1 cellular context compared by ENCODE assay signal in the genomic region with DNA sequence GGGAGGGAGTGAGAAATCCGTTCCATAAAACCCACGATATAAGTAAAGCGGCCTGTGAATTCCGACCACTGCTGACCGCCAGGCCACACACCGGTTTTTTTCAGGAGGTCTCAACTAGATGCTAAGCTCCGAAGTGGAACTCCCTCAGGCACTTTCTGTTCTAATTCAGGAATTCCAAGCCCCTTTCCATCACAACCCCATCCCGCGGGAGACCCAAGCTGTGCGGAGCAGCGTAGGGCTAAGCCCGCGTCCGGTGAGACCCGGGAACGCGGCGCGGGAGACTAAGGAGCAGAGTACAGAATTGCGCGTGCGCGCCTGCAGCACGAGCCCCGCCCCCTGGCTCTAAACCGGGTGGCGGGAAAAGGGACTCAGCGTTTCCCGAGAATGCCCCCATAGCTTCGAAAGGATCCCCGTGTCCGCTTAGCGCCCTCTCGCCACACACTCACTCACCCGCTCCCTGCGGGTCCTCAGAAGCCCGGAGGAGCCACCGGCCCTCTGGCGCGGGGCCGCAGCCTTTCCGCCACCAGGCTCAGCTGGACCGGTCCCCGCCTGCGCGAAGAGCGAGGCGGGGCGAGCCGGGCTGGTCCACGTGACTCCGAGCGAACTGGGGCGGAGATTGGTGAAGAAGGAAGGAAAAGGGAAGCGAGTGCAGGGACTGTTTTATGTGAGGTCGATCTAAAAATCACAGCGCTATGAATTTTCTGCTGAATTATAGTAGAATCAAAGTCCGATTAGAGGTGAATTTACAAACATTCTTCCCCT.
TF ChIP-seq lines count a peak whose summit lies in the region.

A gene with protein sequence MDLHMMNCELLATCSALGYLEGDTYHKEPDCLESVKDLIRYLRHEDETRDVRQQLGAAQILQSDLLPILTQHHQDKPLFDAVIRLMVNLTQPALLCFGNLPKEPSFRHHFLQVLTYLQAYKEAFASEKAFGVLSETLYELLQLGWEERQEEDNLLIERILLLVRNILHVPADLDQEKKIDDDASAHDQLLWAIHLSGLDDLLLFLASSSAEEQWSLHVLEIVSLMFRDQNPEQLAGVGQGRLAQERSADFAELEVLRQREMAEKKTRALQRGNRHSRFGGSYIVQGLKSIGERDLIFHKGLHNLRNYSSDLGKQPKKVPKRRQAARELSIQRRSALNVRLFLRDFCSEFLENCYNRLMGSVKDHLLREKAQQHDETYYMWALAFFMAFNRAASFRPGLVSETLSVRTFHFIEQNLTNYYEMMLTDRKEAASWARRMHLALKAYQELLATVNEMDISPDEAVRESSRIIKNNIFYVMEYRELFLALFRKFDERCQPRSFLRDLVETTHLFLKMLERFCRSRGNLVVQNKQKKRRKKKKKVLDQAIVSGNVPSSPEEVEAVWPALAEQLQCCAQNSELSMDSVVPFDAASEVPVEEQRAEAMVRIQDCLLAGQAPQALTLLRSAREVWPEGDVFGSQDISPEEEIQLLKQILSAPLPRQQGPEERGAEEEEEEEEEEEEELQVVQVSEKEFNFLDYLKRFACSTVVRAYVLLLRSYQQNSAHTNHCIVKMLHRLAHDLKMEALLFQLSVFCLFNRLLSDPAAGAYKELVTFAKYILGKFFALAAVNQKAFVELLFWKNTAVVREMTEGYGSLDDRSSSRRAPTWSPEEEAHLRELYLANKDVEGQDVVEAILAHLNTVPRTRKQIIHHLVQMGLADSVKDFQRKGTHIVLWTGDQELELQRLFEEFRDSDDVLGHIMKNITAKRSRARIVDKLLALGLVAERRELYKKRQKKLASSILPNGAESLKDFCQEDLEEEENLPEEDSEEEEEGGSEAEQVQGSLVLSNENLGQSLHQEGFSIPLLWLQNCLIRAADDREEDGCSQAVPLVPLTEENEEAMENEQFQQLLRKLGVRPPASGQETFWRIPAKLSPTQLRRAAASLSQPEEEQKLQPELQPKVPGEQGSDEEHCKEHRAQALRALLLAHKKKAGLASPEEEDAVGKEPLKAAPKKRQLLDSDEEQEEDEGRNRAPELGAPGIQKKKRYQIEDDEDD (minus strand): TSS at position 567 of the 762 bp plus-strand sequence. CDS start 15,256 bp downstream, outside the sequence.

TF ChIP-seq in HEK293, 187 proteins besides CTCF, POLR2A, EP300 and RAD21 (continued from another document and continues in another):
- TF ChIP-seq, protein P1, sequence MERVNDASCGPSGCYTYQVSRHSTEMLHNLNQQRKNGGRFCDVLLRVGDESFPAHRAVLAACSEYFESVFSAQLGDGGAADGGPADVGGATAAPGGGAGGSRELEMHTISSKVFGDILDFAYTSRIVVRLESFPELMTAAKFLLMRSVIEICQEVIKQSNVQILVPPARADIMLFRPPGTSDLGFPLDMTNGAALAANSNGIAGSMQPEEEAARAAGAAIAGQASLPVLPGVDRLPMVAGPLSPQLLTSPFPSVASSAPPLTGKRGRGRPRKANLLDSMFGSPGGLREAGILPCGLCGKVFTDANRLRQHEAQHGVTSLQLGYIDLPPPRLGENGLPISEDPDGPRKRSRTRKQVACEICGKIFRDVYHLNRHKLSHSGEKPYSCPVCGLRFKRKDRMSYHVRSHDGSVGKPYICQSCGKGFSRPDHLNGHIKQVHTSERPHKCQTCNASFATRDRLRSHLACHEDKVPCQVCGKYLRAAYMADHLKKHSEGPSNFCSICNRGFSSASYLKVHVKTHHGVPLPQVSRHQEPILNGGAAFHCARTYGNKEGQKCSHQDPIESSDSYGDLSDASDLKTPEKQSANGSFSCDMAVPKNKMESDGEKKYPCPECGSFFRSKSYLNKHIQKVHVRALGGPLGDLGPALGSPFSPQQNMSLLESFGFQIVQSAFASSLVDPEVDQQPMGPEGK (tag by site-specific recombination; IDR thresholded peaks at IDR 0.05): peak; percentile 92
- no peak for TF ChIP-seq ZNF426 (tag by site-specific recombination; IDR thresholded peaks at IDR 0.05)
- TF ChIP-seq ZNF549 (tag by site-specific recombination; IDR thresholded peaks at IDR 0.05): no peak
- TF ChIP-seq ZNF169 (tag by site-specific recombination; IDR thresholded peaks at IDR 0.05): no peak
- TF ChIP-seq ZNF184 (tag by site-specific recombination; IDR thresholded peaks at IDR 0.05): no peak
- TF ChIP-seq, protein P2, sequence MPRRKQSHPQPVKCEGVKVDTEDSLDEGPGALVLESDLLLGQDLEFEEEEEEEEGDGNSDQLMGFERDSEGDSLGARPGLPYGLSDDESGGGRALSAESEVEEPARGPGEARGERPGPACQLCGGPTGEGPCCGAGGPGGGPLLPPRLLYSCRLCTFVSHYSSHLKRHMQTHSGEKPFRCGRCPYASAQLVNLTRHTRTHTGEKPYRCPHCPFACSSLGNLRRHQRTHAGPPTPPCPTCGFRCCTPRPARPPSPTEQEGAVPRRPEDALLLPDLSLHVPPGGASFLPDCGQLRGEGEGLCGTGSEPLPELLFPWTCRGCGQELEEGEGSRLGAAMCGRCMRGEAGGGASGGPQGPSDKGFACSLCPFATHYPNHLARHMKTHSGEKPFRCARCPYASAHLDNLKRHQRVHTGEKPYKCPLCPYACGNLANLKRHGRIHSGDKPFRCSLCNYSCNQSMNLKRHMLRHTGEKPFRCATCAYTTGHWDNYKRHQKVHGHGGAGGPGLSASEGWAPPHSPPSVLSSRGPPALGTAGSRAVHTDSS (tag by site-specific recombination; IDR thresholded peaks at IDR 0.05): no peak
- TF ChIP-seq ZNF624 (tag by site-specific recombination; IDR thresholded peaks at IDR 0.05): no peak
- no peak for TF ChIP-seq ZNF37A (tag by site-specific recombination; IDR thresholded peaks at IDR 0.05)
- TF ChIP-seq, protein P3, sequence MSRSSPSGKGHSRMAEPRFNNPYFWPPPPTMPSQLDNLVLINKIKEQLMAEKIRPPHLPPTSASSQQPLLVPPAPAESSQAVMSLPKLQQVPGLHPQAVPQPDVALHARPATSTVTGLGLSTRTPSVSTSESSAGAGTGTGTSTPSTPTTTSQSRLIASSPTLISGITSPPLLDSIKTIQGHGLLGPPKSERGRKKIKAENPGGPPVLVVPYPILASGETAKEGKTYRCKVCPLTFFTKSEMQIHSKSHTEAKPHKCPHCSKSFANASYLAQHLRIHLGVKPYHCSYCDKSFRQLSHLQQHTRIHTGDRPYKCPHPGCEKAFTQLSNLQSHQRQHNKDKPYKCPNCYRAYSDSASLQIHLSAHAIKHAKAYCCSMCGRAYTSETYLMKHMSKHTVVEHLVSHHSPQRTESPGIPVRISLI (tag by site-specific recombination; IDR thresholded peaks at IDR 0.05): no peak
- no peak for TF ChIP-seq SCRT2 (tag by site-specific recombination; IDR thresholded peaks at IDR 0.05)
- TF ChIP-seq ZNF311 (tag by site-specific recombination; IDR thresholded peaks at IDR 0.05; ENCODE audit: borderline replicate concordance): no peak
- TF ChIP-seq MEIS1 (CRISPR knock-in tag; IDR thresholded peaks at IDR 0.05; ENCODE audit: borderline replicate concordance): no peak
- TF ChIP-seq FEZF1 (tag by site-specific recombination; IDR thresholded peaks at IDR 0.05): no peak
- TF ChIP-seq, protein P4, sequence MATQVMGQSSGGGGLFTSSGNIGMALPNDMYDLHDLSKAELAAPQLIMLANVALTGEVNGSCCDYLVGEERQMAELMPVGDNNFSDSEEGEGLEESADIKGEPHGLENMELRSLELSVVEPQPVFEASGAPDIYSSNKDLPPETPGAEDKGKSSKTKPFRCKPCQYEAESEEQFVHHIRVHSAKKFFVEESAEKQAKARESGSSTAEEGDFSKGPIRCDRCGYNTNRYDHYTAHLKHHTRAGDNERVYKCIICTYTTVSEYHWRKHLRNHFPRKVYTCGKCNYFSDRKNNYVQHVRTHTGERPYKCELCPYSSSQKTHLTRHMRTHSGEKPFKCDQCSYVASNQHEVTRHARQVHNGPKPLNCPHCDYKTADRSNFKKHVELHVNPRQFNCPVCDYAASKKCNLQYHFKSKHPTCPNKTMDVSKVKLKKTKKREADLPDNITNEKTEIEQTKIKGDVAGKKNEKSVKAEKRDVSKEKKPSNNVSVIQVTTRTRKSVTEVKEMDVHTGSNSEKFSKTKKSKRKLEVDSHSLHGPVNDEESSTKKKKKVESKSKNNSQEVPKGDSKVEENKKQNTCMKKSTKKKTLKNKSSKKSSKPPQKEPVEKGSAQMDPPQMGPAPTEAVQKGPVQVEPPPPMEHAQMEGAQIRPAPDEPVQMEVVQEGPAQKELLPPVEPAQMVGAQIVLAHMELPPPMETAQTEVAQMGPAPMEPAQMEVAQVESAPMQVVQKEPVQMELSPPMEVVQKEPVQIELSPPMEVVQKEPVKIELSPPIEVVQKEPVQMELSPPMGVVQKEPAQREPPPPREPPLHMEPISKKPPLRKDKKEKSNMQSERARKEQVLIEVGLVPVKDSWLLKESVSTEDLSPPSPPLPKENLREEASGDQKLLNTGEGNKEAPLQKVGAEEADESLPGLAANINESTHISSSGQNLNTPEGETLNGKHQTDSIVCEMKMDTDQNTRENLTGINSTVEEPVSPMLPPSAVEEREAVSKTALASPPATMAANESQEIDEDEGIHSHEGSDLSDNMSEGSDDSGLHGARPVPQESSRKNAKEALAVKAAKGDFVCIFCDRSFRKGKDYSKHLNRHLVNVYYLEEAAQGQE (tag by site-specific recombination; IDR thresholded peaks at IDR 0.05): no peak; the same call in 1 of the 2 replicates
- TF ChIP-seq ZBTB21 (tag by site-specific recombination; IDR thresholded peaks at IDR 0.05): no peak
- no peak; the same call in 1 of the 2 replicates for TF ChIP-seq ZNF76 (tag by site-specific recombination; IDR thresholded peaks at IDR 0.05; ENCODE audit: borderline replicate concordance, low read depth)
- TF ChIP-seq ZNF366 (tag by site-specific recombination; conservative IDR thresholded peaks at IDR 0.05): peak; percentile 93
- no peak for TF ChIP-seq ZFP41 (tag by site-specific recombination; IDR thresholded peaks at IDR 0.05; ENCODE audit: borderline replicate concordance)
- TF ChIP-seq ZNF155 (tag by site-specific recombination; IDR thresholded peaks at IDR 0.05): no peak
- no peak for TF ChIP-seq PRDM1 (tag by site-specific recombination; IDR thresholded peaks at IDR 0.05)
- TF ChIP-seq HOXD13 (CRISPR knock-in tag; IDR thresholded peaks at IDR 0.05; ENCODE audit: borderline replicate concordance): no peak
- TF ChIP-seq GLIS2 (tag by site-specific recombination; IDR thresholded peaks at IDR 0.05): peak; percentile 82
- TF ChIP-seq, protein P5, sequence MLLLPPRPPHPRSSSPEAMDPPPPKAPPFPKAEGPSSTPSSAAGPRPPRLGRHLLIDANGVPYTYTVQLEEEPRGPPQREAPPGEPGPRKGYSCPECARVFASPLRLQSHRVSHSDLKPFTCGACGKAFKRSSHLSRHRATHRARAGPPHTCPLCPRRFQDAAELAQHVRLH (tag by site-specific recombination; IDR thresholded peaks at IDR 0.05): no peak
- no peak for TF ChIP-seq ZNF626 (tag by site-specific recombination; IDR thresholded peaks at IDR 0.05)
- TF ChIP-seq, protein P6, sequence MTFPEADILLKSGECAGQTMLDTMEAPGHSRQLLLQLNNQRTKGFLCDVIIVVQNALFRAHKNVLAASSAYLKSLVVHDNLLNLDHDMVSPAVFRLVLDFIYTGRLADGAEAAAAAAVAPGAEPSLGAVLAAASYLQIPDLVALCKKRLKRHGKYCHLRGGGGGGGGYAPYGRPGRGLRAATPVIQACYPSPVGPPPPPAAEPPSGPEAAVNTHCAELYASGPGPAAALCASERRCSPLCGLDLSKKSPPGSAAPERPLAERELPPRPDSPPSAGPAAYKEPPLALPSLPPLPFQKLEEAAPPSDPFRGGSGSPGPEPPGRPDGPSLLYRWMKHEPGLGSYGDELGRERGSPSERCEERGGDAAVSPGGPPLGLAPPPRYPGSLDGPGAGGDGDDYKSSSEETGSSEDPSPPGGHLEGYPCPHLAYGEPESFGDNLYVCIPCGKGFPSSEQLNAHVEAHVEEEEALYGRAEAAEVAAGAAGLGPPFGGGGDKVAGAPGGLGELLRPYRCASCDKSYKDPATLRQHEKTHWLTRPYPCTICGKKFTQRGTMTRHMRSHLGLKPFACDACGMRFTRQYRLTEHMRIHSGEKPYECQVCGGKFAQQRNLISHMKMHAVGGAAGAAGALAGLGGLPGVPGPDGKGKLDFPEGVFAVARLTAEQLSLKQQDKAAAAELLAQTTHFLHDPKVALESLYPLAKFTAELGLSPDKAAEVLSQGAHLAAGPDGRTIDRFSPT (tag by site-specific recombination; IDR thresholded peaks at IDR 0.05): no peak
- peak; percentile 74; the same call in 1 of the 2 replicates for TF ChIP-seq ZNF394 (tag by site-specific recombination; IDR thresholded peaks at IDR 0.05; ENCODE audit: borderline replicate concordance)
- TF ChIP-seq ZNF324 (tag by site-specific recombination; IDR thresholded peaks at IDR 0.05): no peak
- TF ChIP-seq, protein P7, sequence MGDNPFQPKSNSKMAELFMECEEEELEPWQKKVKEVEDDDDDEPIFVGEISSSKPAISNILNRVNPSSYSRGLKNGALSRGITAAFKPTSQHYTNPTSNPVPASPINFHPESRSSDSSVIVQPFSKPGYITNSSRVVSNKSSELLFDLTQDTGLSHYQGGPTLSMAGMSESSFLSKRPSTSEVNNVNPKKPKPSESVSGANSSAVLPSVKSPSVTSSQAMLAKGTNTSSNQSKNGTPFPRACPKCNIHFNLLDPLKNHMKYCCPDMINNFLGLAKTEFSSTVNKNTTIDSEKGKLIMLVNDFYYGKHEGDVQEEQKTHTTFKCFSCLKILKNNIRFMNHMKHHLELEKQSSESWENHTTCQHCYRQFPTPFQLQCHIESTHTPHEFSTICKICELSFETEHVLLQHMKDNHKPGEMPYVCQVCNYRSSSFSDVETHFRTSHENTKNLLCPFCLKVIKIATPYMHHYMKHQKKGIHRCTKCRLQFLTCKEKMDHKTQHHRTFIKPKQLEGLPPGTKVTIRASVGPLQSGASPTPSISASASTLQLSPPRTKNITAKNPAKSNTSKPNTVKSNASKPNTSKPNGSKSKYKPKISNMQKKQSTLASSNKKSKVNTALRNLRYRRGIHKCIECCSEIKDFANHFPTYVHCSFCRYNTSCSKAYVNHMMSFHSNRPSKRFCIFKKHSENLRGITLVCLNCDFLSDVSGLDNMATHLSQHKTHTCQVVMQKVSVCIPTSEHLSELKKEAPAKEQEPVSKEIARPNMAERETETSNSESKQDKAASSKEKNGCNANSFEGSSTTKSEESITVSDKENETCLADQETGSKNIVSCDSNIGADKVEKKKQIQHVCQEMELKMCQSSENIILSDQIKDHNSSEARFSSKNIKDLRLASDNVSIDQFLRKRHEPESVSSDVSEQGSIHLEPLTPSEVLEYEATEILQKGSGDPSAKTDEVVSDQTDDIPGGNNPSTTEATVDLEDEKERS (tag by site-specific recombination; IDR thresholded peaks at IDR 0.05): 0 out of 2 replicates have a peak, but pooled peaks have one; percentile 64
- no peak for TF ChIP-seq ZNF121 (tag by site-specific recombination; IDR thresholded peaks at IDR 0.05)
- TF ChIP-seq ZNF174 (tag by site-specific recombination; IDR thresholded peaks at IDR 0.05): no peak
- TF ChIP-seq, protein P8, sequence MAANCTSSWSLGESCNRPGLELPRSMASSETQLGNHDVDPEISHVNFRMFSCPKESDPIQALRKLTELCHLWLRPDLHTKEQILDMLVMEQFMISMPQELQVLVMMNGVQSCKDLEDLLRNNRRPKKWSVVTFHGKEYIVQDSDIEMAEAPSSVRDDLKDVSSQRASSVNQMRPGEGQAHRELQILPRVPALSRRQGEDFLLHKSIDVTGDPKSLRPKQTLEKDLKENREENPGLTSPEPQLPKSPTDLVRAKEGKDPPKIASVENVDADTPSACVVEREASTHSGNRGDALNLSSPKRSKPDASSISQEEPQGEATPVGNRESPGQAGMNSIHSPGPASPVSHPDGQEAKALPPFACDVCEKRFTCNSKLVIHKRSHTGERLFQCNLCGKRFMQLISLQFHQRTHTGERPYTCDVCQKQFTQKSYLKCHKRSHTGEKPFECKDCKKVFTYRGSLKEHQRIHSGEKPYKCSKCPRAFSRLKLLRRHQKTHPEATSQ (tag by site-specific recombination; IDR thresholded peaks at IDR 0.05): no peak
- TF ChIP-seq ZNF777 (tag by site-specific recombination; IDR thresholded peaks at IDR 0.05; ENCODE audit: borderline replicate concordance): no peak
- no peak for TF ChIP-seq ZNF157 (tag by site-specific recombination; IDR thresholded peaks at IDR 0.05)
